In genomic region chr3:5741017-5741416, GRCh38 we compare ENCODE assay signal across 27 cellular contexts.
"Had no signal": no experiment of that assay in that cellular context is flagged by ENCODE, and none has a peak within 500 bp of the region (broad histone marks: within the 10 kb centered on the region; RNA-seq: fewer than 3 reads in every experiment).

No MANE protein-coding gene starts in this region.

- H3K9me3 ChIP-seq: stomach, suprapubic skin, testis, thoracic aorta, thyroid gland, tibial artery, tibial nerve, transverse colon, upper lobe of left lung, upper lobe of right lung, uterus, vagina had no signal

- H3K27me3 ChIP-seq: stomach, suprapubic skin, testis, thyroid gland, tibial artery, tibial nerve, transverse colon, upper lobe of left lung, upper lobe of right lung, uterus, vagina had no signal

- ATAC-seq: stimulated activated effector memory CD8-positive, alpha-beta T cell treated with anti-CD3 and anti-CD28 coated beads, Interleukin-12 subunit alpha, Interleukin-12 subunit beta, amount 100 ng/mL, for 72 hours; stimulated activated memory B cell treated with anti-CD40 and anti-IgM and Interleukin-4, amounts not matched to agents 10 μg/mL and 1 μg/mL and 100 μg/mL, for 72 hours; stimulated activated naive B cell treated with anti-CD40 and anti-IgM and Interleukin-4, amounts not matched to agents 10 μg/mL and 1 μg/mL and 100 μg/mL, for 72 hours; stimulated activated naive CD8-positive, alpha-beta T cell treated with anti-CD3 and anti-CD28 coated beads, Interleukin-15, amount 100 ng/mL, for 72 hours; stimulated activated naive CD8-positive, alpha-beta T cell treated with anti-CD3 and anti-CD28 coated beads, Interleukin-15, Interleukin-2, amounts not matched to agents 100 U/mL and 50 U/mL, for 24 hours; upper lobe of right lung had no signal

- FAIRE-seq: urothelium cell line had no signal

- H3K27ac ChIP-seq: stomach, suprapubic skin, testis, thoracic aorta, thyroid gland, tibial artery, tibial nerve, transverse colon, upper lobe of left lung, upper lobe of right lung, uterus, vagina had no signal

- H3K4me1 ChIP-seq: stomach, suprapubic skin, testis, thyroid gland, tibial artery, tibial nerve, transverse colon, upper lobe of left lung, upper lobe of right lung, uterus, vagina had no signal

- H3K4me3 ChIP-seq: stomach, suprapubic skin, testis, thoracic aorta, thyroid gland, tibial artery, tibial nerve, transverse colon, upper lobe of left lung, upper lobe of right lung, uterus, vagina had no signal

- H3K36me3 ChIP-seq: stomach, suprapubic skin, thoracic aorta, thyroid gland, tibial artery, tibial nerve, transverse colon, upper lobe of left lung, upper lobe of right lung, uterus, vagina had no signal

- DNase-seq: stimulated activated CD4-positive, alpha-beta T cell treated with anti-CD3 and anti-CD28 coated beads, Interleukin-2, amount 100 ng/mL, for 48 hours; stimulated activated CD4-positive, alpha-beta T cell treated with anti-CD3 and anti-CD28 coated beads, Interleukin-4, amount 100 ng/mL, for 1 hour; stimulated activated CD4-positive, alpha-beta T cell treated with anti-CD3 and anti-CD28 coated beads, Interleukin-4, amount 100 ng/mL, for 24 hours; stimulated activated CD4-positive, alpha-beta T cell treated with anti-CD3 and anti-CD28 coated beads, Interleukin-4, amount 100 ng/mL, for 4 hours; stimulated activated CD8-positive, alpha-beta memory T cell treated with anti-CD3 and anti-CD28 coated beads, Interleukin-4, amount 100 ng/mL, for 48 hours; stimulated activated naive B cell treated with anti-CD40 and anti-IgM and Interleukin-4, amounts not matched to agents 10 μg/mL and 1 μg/mL and 100 μg/mL, for 72 hours; stimulated activated naive CD4-positive, alpha-beta T cell; stimulated activated naive CD4-positive, alpha-beta T cell treated with Interleukin-2 at 50 U/mL for 16 hours; stimulated activated naive CD8-positive, alpha-beta T cell treated with anti-CD3 and anti-CD28 coated beads, Interleukin-15, amount 100 ng/mL, for 72 hours; stimulated activated naive CD8-positive, alpha-beta T cell treated with anti-CD3 and anti-CD28 coated beads, Interleukin-15, Interleukin-2, amounts not matched to agents 100 U/mL and 50 U/mL, for 24 hours; stomach; substantia nigra; testis; thyroid gland; tibial artery; transverse colon; trophoblast cell; upper lobe of left lung; upper lobe of right lung; uterus had no signal
